In genomic region chr21:33808715-33809367, GRCh38 we compare ENCODE assay signal across 28 cellular contexts.
"Had no signal": no experiment of that assay in that cellular context is flagged by ENCODE, and none has a peak within 500 bp of the region (broad histone marks: within the 10 kb centered on the region; RNA-seq: fewer than 3 reads in every experiment).

No MANE protein-coding gene starts in this region.

- H3K36me3 Mint-ChIP-seq: stimulated activated effector memory CD8-positive, alpha-beta T cell treated with anti-CD3 and anti-CD28 coated beads, Interleukin-12 subunit alpha, Interleukin-12 subunit beta, amount 100 ng/mL, for 72 hours had no signal

- H2AFZ ChIP-seq: hepatocyte had no signal

- H3K4me1 Mint-ChIP-seq: stimulated activated effector memory CD8-positive, alpha-beta T cell treated with anti-CD3 and anti-CD28 coated beads, Interleukin-12 subunit alpha, Interleukin-12 subunit beta, amount 100 ng/mL, for 72 hours had no signal

- H3K9me3 ChIP-seq: colonic mucosa, esophagus muscularis mucosa, gastroesophageal sphincter, heart left ventricle, left ventricle myocardium inferior, psoas muscle, sigmoid colon, thyroid gland, vagina had no signal

- H3K27ac ChIP-seq: colonic mucosa, esophagus muscularis mucosa, foreskin keratinocyte, hepatocyte, left ventricle myocardium inferior, psoas muscle, vagina had no signal

- H3K27me3 Mint-ChIP-seq: naive thymus-derived CD4-positive, alpha-beta T cell had no signal

- H3K9me3 Mint-ChIP-seq: naive thymus-derived CD4-positive, alpha-beta T cell; nephron; stimulated activated effector memory CD8-positive, alpha-beta T cell treated with anti-CD3 and anti-CD28 coated beads, Interleukin-12 subunit alpha, Interleukin-12 subunit beta, amount 100 ng/mL, for 72 hours had no signal

- H3K27ac Mint-ChIP-seq: naive thymus-derived CD4-positive, alpha-beta T cell; stimulated activated effector memory CD8-positive, alpha-beta T cell treated with anti-CD3 and anti-CD28 coated beads, Interleukin-12 subunit alpha, Interleukin-12 subunit beta, amount 100 ng/mL, for 72 hours had no signal

- DNase-seq: colonic mucosa; dermis blood vessel endothelial cell; effector memory CD4-positive, alpha-beta T cell; foreskin keratinocyte; heart left ventricle; kidney; left cardiac atrium; left ventricle myocardium inferior; mesendoderm; midbrain; naive thymus-derived CD4-positive, alpha-beta T cell; nucleus accumbens; posterior cingulate gyrus; psoas muscle; right cardiac atrium; sigmoid colon; stimulated activated CD4-positive, alpha-beta T cell treated with anti-CD3 and anti-CD28 coated beads, Interleukin-2, amount 100 ng/mL, for 24 hours; stimulated activated CD4-positive, alpha-beta T cell treated with anti-CD3 and anti-CD28 coated beads, Interleukin-4, amount 100 ng/mL, for 24 hours; stimulated activated naive CD4-positive, alpha-beta T cell treated with Interleukin-2 at 50 U/mL for 16 hours; thyroid gland; trophoblast cell had no signal

- H3K4me1 ChIP-seq: colonic mucosa, foreskin keratinocyte had no signal

- H3K4me3 Mint-ChIP-seq: naive thymus-derived CD4-positive, alpha-beta T cell; nephron; stimulated activated effector memory CD8-positive, alpha-beta T cell treated with anti-CD3 and anti-CD28 coated beads, Interleukin-12 subunit alpha, Interleukin-12 subunit beta, amount 100 ng/mL, for 72 hours had no signal

- H3K4me2 ChIP-seq: hepatocyte had no signal

- H3K79me2 ChIP-seq: hepatocyte had no signal

- H3K36me3 ChIP-seq: colonic mucosa, thyroid gland had no signal

- H3K27me3 ChIP-seq: colonic mucosa, esophagus muscularis mucosa, foreskin keratinocyte, gastroesophageal sphincter, heart left ventricle, hepatocyte, sigmoid colon, thyroid gland, vagina had no signal

- ATAC-seq: foreskin keratinocyte; gastroesophageal sphincter; heart left ventricle; left cardiac atrium; naive thymus-derived CD4-positive, alpha-beta T cell; psoas muscle; right cardiac atrium; stimulated activated effector memory CD8-positive, alpha-beta T cell treated with anti-CD3 and anti-CD28 coated beads, Interleukin-12 subunit alpha, Interleukin-12 subunit beta, amount 100 ng/mL, for 72 hours had no signal

- H3K4me3 ChIP-seq: colonic mucosa, esophagus muscularis mucosa, gastroesophageal sphincter, heart left ventricle, hepatocyte, left ventricle myocardium inferior, lung, psoas muscle, sigmoid colon, thyroid gland, vagina had no signal
